Comparison of ENCODE assay signal across 14 cellular contexts in genomic region chr11:26623076-26623666, GRCh38. TPM values are rescaled to one million over a fixed set of nuclear protein-coding genes. Genes with fewer than 3 reads are reported as not detected.
DNase-seq lines count a peak whose midpoint lies in the region; ATAC-seq and TF ChIP-seq lines count a peak whose summit lies in the region.
"Had no signal": no experiment of that assay in that cellular context is flagged by ENCODE, and none has a peak within 500 bp of the region (broad histone marks: within the 10 kb centered on the region; RNA-seq: fewer than 3 reads in every experiment).

No MANE protein-coding gene starts in this region.

- H3K36me3 Mint-ChIP-seq in Calu3 (ENCODE audit: insufficient read depth, unreplicated experiment), result no peaks in the 10 kb centered on the region
- H3K36me3 Mint-ChIP-seq: memory B cell had no signal

- DNase-seq in A673 (ENCODE audit: low spot score) (peak; percentile 76), LHCN-M2 (ENCODE audit: low read depth) (peak; percentile 1), epithelial cell of prostate (ENCODE audit: low read depth, low spot score) (no peak), NCI-H510A (lab: John Stamatoyannopoulos, UW) (no peak), SHP77 (lab: John Stamatoyannopoulos, UW) (no peak), dedifferentiated amniotic fluid mesenchymal stem cell (ENCODE audit: extremely low spot score) (no peak), Calu3 (no peak)
- DNase-seq: activated CD4-positive, alpha-beta T cell treated with anti-CD3 and anti-CD28 coated beads for 4 hours; DND-41; NCI-H1105; NCI-H82 had no signal

- no peaks in the 10 kb centered on the region for H3K27me3 Mint-ChIP-seq in Calu3 (ENCODE audit: unreplicated experiment)
- H3K27me3 Mint-ChIP-seq: memory B cell had no signal

- H3K4me3 ChIP-seq in A673 (ENCODE audit: low read depth, low read length, poor library complexity, severe bottlenecking), result no peak overlapping the region

- H3K4me1 Mint-ChIP-seq in Calu3 (ENCODE audit: low read depth, unreplicated experiment), result peaks cover 11% of the 10 kb centered on the region
- H3K4me1 Mint-ChIP-seq: memory B cell had no signal

- CTCF ChIA-PET in A673 (lab: Charles Lee) (no interaction called here), Calu3 (lab: Charles Lee) (no interaction called here)

- H3K4me3 Mint-ChIP-seq in Calu3 (ENCODE audit: low read depth, unreplicated experiment), result no peak overlapping the region
- H3K4me3 Mint-ChIP-seq: memory B cell had no signal

- intact Hi-C loops in A673 (cut with micrococcal nuclease; ENCODE audit: unreplicated experiment) (no loop called here), Calu3 (cut with micrococcal nuclease; ENCODE audit: unreplicated experiment) (no loop called here)

- H3K9me3 ChIP-seq in A673 (ENCODE audit: low read depth, low read length, poor library complexity, severe bottlenecking), result no peaks in the 10 kb centered on the region

- H3K27ac Mint-ChIP-seq in Calu3 (ENCODE audit: unreplicated experiment), result no peak overlapping the region
- H3K27ac Mint-ChIP-seq: memory B cell had no signal

- no peaks in the 10 kb centered on the region for H3K36me3 ChIP-seq in A673 (ENCODE audit: insufficient read depth, low read length, poor library complexity, severe bottlenecking)

- H3K9me3 Mint-ChIP-seq in Calu3 (ENCODE audit: low read depth, unreplicated experiment), result no peaks in the 10 kb centered on the region

- no peak overlapping the region for H3K27ac ChIP-seq in A673 (ENCODE audit: low read depth, low read length, poor library complexity, severe bottlenecking)
- peak overlapping the region; percentile 87 for H3K27ac ChIP-seq in epithelial cell of prostate

- POLR2A ChIA-PET in A673 (lab: Charles Lee; ENCODE audit: low non-redundant PET), result no interaction called here

- no TSS peak for BruUV-seq in A673 (replicated peaks; lab: Mats Ljungman, UMichigan)
- BruUV-seq in Calu3 (replicated peaks; lab: Mats Ljungman, UMichigan), result no TSS peak

- H3K4me1 ChIP-seq in A673 (ENCODE audit: insufficient read depth, low read length, poor library complexity, severe bottlenecking), result peaks cover 44% of the 10 kb centered on the region

- TF ChIP-seq CTCF in A673 (conservative IDR thresholded peaks at IDR 0.05; ENCODE audit: low read depth, low read length) (no peak), Calu3 (IDR thresholded peaks at IDR 0.05; ENCODE audit: unreplicated experiment) (no peak)

- peak; percentile 90 for ATAC-seq in GM18868 (IDR thresholded peaks at IDR 0.05; ENCODE audit: unreplicated experiment)

- H3K27me3 ChIP-seq in A673 (replicated peaks; ENCODE audit: insufficient read depth, low read depth, low read length, poor library complexity), result no peaks in the 10 kb centered on the region

RNA-seq across cellular contexts. Expression of gene MUC15, which starts 51.1 kb away (rescaled TPM):
- total RNA-seq in A673 (2021), result not detected in 2 replicates
- total RNA-seq in LHCN-M2 (2014; rRNA removed), result not detected in 2 replicates
- not detected for polyA plus RNA-seq in LHCN-M2 (2012)
- not detected in 2 replicates for total RNA-seq in Calu3 (2022)
- total RNA-seq: osteocyte had no signal

Comparison
In these comparisons a context has a peak if more than half of its experiments do, and no peak if none do; other contexts are left out.
1. DNase-seq: peak in A673 (single experiment) and LHCN-M2 (single experiment); none in epithelial cell of prostate (single experiment), NCI-H510A (single experiment), SHP77 (0 of 2), dedifferentiated amniotic fluid mesenchymal stem cell (single experiment) and Calu3 (single experiment).